8 cellular contexts compared by ENCODE assay signal in genomic region chr16:23453338-23454052, GRCh38. TPM values are rescaled to one million over a fixed set of nuclear protein-coding genes. Genes with fewer than 3 reads are reported as not detected.
A peak's percentile ranks its signal among the peaks of the same experiment; 100 is the strongest.
DNase-seq lines count a peak whose midpoint lies in the region; ATAC-seq and TF ChIP-seq lines count a peak whose summit lies in the region.

No MANE protein-coding gene starts in this region.

- H3K27ac ChIP-seq in 22Rv1: peak overlapping the region; percentile 81

- POLR2A ChIA-PET in MCF 10A (lab: Yijun Ruan, JAX): interaction anchor here (0.7 to 2.6 kb wide), 11 partner anchors 8 to 173 kb away, joined by 3 to 8 read pairs (median 5); partner anchors contain the start of gene GGA2

- peak overlapping the region; percentile 89 for H3K27ac Mint-ChIP-seq in MCF 10A (ENCODE audit: low read depth, unreplicated experiment)
- peak overlapping the region; percentile 93 for H3K27ac Mint-ChIP-seq in mesothelial cell of epicardium

- BruUV-seq in MCF 10A (replicated peaks; lab: Mats Ljungman, UMichigan): no TSS peak

- peak overlapping the region; percentile 90 for H3K4me3 Mint-ChIP-seq in MCF 10A (ENCODE audit: unreplicated experiment)
- peak overlapping the region; percentile 98 for H3K4me3 Mint-ChIP-seq in mesothelial cell of epicardium

- H3K4me1 Mint-ChIP-seq in MCF 10A (ENCODE audit: insufficient read depth, unreplicated experiment) (peaks cover 12% of the 10 kb centered on the region), mesothelial cell of epicardium (peaks cover 18% of the 10 kb centered on the region)

- peaks cover 4% of the 10 kb centered on the region for H3K36me3 Mint-ChIP-seq in MCF 10A (ENCODE audit: insufficient read depth, unreplicated experiment)
- no peaks in the 10 kb centered on the region for H3K36me3 Mint-ChIP-seq in mesothelial cell of epicardium

- no peaks in the 10 kb centered on the region for H3K27me3 Mint-ChIP-seq in MCF 10A (ENCODE audit: insufficient read depth, unreplicated experiment)
- H3K27me3 Mint-ChIP-seq in mesothelial cell of epicardium (ENCODE audit: low read depth): no peaks in the 10 kb centered on the region

- CTCF ChIA-PET in MCF 10A (lab: Yijun Ruan, JAX): interaction anchor here (0.5 to 4.3 kb wide), 7 partner anchors 10 to 255 kb away, joined by 3 to 36 read pairs (median 3); no protein-coding TSS in a partner anchor

- ATAC-seq in HG03066 (IDR thresholded peaks at IDR 0.05; ENCODE audit: low read depth, unreplicated experiment) (peak; percentile 19), HG03097 (IDR thresholded peaks at IDR 0.05; ENCODE audit: low FRiP score, unreplicated experiment) (no peak)

- H3K9me3 Mint-ChIP-seq in MCF 10A (ENCODE audit: unreplicated experiment) (no peaks in the 10 kb centered on the region), mesothelial cell of epicardium (no peaks in the 10 kb centered on the region)

- TF ChIP-seq CTCF in 22Rv1 (IDR thresholded peaks at IDR 0.05): no peak
- TF ChIP-seq CTCF in MCF 10A (IDR thresholded peaks at IDR 0.05; ENCODE audit: unreplicated experiment): no peak
- TF ChIP-seq CTCF in mesothelial cell of epicardium (IDR thresholded peaks at IDR 0.05; ENCODE audit: unreplicated experiment): no peak

- DNase-seq in MCF 10A (ENCODE audit: unreplicated experiment) (no peak), mesothelial cell of epicardium (ENCODE audit: low spot score in 2 of 2, unreplicated experiment in 2 of 2) (no peak), SW480 (ENCODE audit: low spot score) (no peak), NAMALWA (ENCODE audit: low spot score) (no peak)
- DNase-seq in activated effector memory CD4-positive, alpha-beta T cell treated with anti-CD3 and anti-CD28 coated beads, Interleukin-2, amount 50 U/mL, for 16 hours: no peak

- intact Hi-C loops in MCF 10A (cut with micrococcal nuclease): loop anchor here (2.0 kb wide), 2 partner anchors 51 to 103 kb away; partner anchors contain the start of genes EARS2 and UBFD1

RNA-seq across cellular contexts. Expression of gene COG7, which starts 0.5 kb away (rescaled TPM):
- total RNA-seq in MCF 10A (2022) (10.0 and 16.7 TPM in 2 replicates), mesothelial cell of epicardium (42.1 to 42.5 TPM (median 42.1 TPM) in 3 replicates)

RNA-seq across cellular contexts. Expression of gene GGA2, which starts 56.8 kb away (rescaled TPM):
- total RNA-seq in MCF 10A (2022) (22.2 and 40.9 TPM in 2 replicates), mesothelial cell of epicardium (98.7 to 102 TPM (median 101 TPM) in 3 replicates)
